8 cellular contexts compared by ENCODE assay signal in the genomic region with DNA sequence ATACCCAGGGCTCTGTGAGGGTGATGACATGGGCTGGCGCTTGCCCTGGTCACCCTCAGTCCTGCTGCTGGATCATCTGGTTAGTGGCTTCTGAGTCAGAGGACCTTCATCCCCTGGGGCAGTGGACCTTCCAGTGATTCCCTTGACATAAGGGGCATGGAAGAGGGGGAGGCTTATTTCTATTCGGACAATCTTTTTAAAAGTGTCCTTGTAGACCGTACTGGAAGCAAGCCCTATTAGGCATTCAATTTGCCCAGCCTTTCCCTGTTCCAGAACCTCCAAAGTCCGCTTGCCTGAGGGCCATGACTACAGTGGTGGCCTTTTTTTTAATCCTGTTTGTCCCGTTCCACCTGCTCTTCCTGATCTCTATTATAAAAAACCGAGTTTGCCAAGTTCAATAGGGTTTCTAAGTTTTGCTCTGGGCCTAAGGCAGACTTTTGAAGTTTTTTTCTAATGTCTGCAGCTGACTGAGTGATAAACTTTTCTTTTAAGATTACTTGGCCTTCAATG.
A peak's percentile ranks its signal among the peaks of the same experiment; 100 is the strongest.
DNase-seq lines count a peak whose midpoint lies in the region; ATAC-seq, FAIRE-seq and TF ChIP-seq lines count a peak whose summit lies in the region.
"Not testable (repeated sequence)": the region's sequence is repeated elsewhere in the genome, so short reads cannot be mapped to it uniquely, and the experiment has no call there.

No MANE protein-coding gene starts in this region.

- not testable (repeated sequence) for H3K27me3 ChIP-seq in PC-3 (ENCODE audit: low read length)

- not testable (repeated sequence) for H3K9ac ChIP-seq in PC-3 (ENCODE audit: low read length)

- not testable (repeated sequence) for H3K36me3 Mint-ChIP-seq in type B pancreatic cell

- POLR2A ChIA-PET in PC-3 (lab: Charles Lee; ENCODE audit: unreplicated experiment), result not testable (repeated sequence)

- DNase-seq in ELF-1 (ENCODE audit: low read depth, low spot score), result peak; percentile 30
- DNase-seq in LNCaP clone FGC (ENCODE audit: low read depth), result peak; percentile 27
- DNase-seq in PC-3, result peak; percentile 84
- peak; percentile 35 for DNase-seq in RCC 7860 (ENCODE audit: low spot score)
- DNase-seq in SIG-M5 treated with dmso at 0.1 percent for 504 hours (lab: John Stamatoyannopoulos, UW; ENCODE audit: unreplicated experiment), result peak; percentile 0
- DNase-seq in epithelial cell of esophagus (ENCODE audit: low read depth), result peak; percentile 46
- DNase-seq in myocyte (ENCODE audit: low read depth), result peak; percentile 19
- not testable (repeated sequence) for DNase-seq in type B pancreatic cell (ENCODE audit: extremely low spot score, unreplicated experiment)

- not testable (repeated sequence) for H3K4me2 ChIP-seq in PC-3 (ENCODE audit: low read length)

- peak overlapping the region; percentile 24 for H3K27ac ChIP-seq in PC-3 (ENCODE audit: low read length)

- not testable (repeated sequence) for ATAC-seq in PC-3

- H3K9me2 ChIP-seq in PC-3 (replicated peaks; ENCODE audit: low read length), result not testable (repeated sequence)

- not testable (repeated sequence) for H3K4me3 ChIP-seq in LNCaP clone FGC (ENCODE audit: low read depth, low read length); PC-3 (ENCODE audit: low read length); epithelial cell of esophagus (ENCODE audit: low read length)

- intact Hi-C loops in PC-3 (cut with micrococcal nuclease), result not testable (repeated sequence)

- not testable (repeated sequence) for H3F3A ChIP-seq in PC-3 (ENCODE audit: low read length, unreplicated experiment)

- H3K9me3 ChIP-seq in PC-3 (ENCODE audit: low read length), result not testable (repeated sequence)

- H3K4me1 ChIP-seq in PC-3 (ENCODE audit: insufficient read depth, low read length), result peaks cover 31% of the 10 kb centered on the region

- H3K79me2 ChIP-seq in PC-3 (ENCODE audit: low read length), result not testable (repeated sequence)

- TF ChIP-seq CTCF in LNCaP clone FGC (IDR thresholded peaks at IDR 0.05; ENCODE audit: control insufficient read depth, extremely low read depth, insufficient read depth); PC-3 (conservative IDR thresholded peaks at IDR 0.05; ENCODE audit: low read depth, low read length); epithelial cell of esophagus (IDR thresholded peaks at IDR 0.05; ENCODE audit: insufficient read depth, low read depth, low read length, missing control alignments); type B pancreatic cell (conservative IDR thresholded peaks at IDR 0.05): not testable (repeated sequence)

- peak overlapping the region; percentile 66 for H3K27ac Mint-ChIP-seq in type B pancreatic cell

- not testable (repeated sequence) for H3K36me3 ChIP-seq in PC-3 (ENCODE audit: low read depth, low read length)

- H3K27me3 Mint-ChIP-seq in type B pancreatic cell, result not testable (repeated sequence)

- not testable (repeated sequence) for BruUV-seq in PC-3 (replicated peaks; lab: Mats Ljungman, UMichigan)

- not testable (repeated sequence) for H4K20me1 ChIP-seq in PC-3 (ENCODE audit: low read length)

- H3K9me3 Mint-ChIP-seq in type B pancreatic cell, result peaks cover 14% of the 10 kb centered on the region

- H3K4me1 Mint-ChIP-seq in type B pancreatic cell (ENCODE audit: unreplicated experiment), result peaks cover 12% of the 10 kb centered on the region

- H3K4me3 Mint-ChIP-seq in type B pancreatic cell, result peak overlapping the region; percentile 32

- not testable (repeated sequence) for H2AFZ ChIP-seq in PC-3 (ENCODE audit: low read length)

- FAIRE-seq in RCC 7860 (lab: Jason Lieb, UNC), result peak; percentile 75

- CTCF ChIA-PET in PC-3 (lab: Charles Lee), result not testable (repeated sequence)
